ENCODE assay signal across 20 cellular contexts in the genomic region with DNA sequence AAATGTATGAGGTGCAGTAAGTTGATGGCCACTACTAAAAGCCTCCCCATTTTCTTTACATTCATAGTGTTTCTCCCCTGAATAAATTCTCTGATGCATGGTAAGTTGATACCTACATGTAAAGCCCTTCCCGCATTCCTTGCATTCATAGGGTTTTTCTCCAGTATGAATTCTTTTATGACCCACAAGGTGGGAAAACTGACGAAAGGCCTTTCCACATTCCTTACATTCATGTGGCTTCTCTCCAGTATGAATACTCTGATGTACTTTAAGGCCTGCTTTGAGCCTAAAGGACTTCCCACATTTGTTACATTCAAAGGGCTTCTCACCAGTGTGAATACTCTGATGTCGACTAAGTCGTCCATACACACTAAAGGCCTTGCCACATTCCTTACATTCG.
"Had no signal": no experiment of that assay in that cellular context is flagged by ENCODE, and none has a peak within 500 bp of the region (broad histone marks: within the 10 kb centered on the region; RNA-seq: fewer than 3 reads in every experiment).

No MANE protein-coding gene starts in this region.

- H3K27me3 Mint-ChIP-seq: stimulated activated naive CD8-positive, alpha-beta T cell treated with anti-CD3 and anti-CD28 coated beads, Interleukin-15, Interleukin-2, amounts not matched to agents 100 ng/mL and 50 ng/mL, for 24 hours; T-cell; type B pancreatic cell had no signal

- ATAC-seq: activated CD4-positive, CD25-positive, alpha-beta regulatory T cell treated with anti-CD3 and anti-CD28 coated beads, Interleukin-2, amount 50 U/mL, for 24 hours; left ventricle myocardium superior; T-cell had no signal

- H3K27ac ChIP-seq: hepatocyte, right atrium auricular region, suprapubic skin had no signal

- H3K27me3 ChIP-seq: hepatocyte, right atrium auricular region, suprapubic skin had no signal

- H3K4me1 ChIP-seq: right atrium auricular region, suprapubic skin had no signal

- H3K4me3 Mint-ChIP-seq: nephron; stimulated activated naive CD8-positive, alpha-beta T cell treated with anti-CD3 and anti-CD28 coated beads, Interleukin-15, Interleukin-2, amounts not matched to agents 100 ng/mL and 50 ng/mL, for 24 hours; T-cell; type B pancreatic cell had no signal

- H3K4me3 ChIP-seq: hepatocyte, right atrium auricular region, suprapubic skin had no signal

- H3K9me3 ChIP-seq: right atrium auricular region had no signal

- H3K27ac Mint-ChIP-seq: nephron; stimulated activated naive CD8-positive, alpha-beta T cell treated with anti-CD3 and anti-CD28 coated beads, Interleukin-15, Interleukin-2, amounts not matched to agents 100 ng/mL and 50 ng/mL, for 24 hours; T-cell; type B pancreatic cell had no signal

- H3K4me1 Mint-ChIP-seq: nephron, T-cell had no signal

- FAIRE-seq: kidney, small intestine had no signal

- DNase-seq: activated naive CD4-positive, alpha-beta T cell; activated T-cell treated with anti-CD3 and anti-CD28 coated beads for 4 hours; aorta; kidney; left ventricle myocardium superior; mesenchymal stem cell; nucleus accumbens; posterior cingulate gyrus; small intestine; stimulated activated CD4-positive, alpha-beta T cell treated with anti-CD3 and anti-CD28 coated beads, Interleukin-4, amount 100 ng/mL, for 4 hours; stimulated activated CD8-positive, alpha-beta memory T cell treated with anti-CD3 and anti-CD28 coated beads, Interleukin-4, amount 100 ng/mL, for 48 hours; T-cell; T1000 had no signal
